In genomic region chr17:31529841-31530251, GRCh38 we compare ENCODE assay signal across 30 cellular contexts.
"Had no signal": no experiment of that assay in that cellular context is flagged by ENCODE, and none has a peak within 500 bp of the region (broad histone marks: within the 10 kb centered on the region; RNA-seq: fewer than 3 reads in every experiment).

No MANE protein-coding gene starts in this region.

- H3K27me3 ChIP-seq: ascending aorta, breast epithelium, cardiac muscle cell, esophagus muscularis mucosa, foreskin keratinocyte, gastrocnemius medialis had no signal

- H3K27ac Mint-ChIP-seq: activated B cell treated with CpG ODN at 0.5 μM for 24 hours; activated CD4-positive, alpha-beta memory T cell treated with anti-CD3 and anti-CD28 coated beads, Interleukin-2, amount 10 ng/mL, durations not matched to agents 7 days and 5 days; activated CD4-positive, alpha-beta T cell treated with anti-CD3 and anti-CD28 coated beads, Interleukin-2, amount 10 ng/mL, durations not matched to agents 24 days and 14 days; activated naive CD4-positive, alpha-beta T cell treated with anti-CD3 and anti-CD28 coated beads, Interleukin-2, amount 10 ng/mL, durations not matched to agents 7 days and 5 days; activated naive CD8-positive, alpha-beta T cell treated with anti-CD3 and anti-CD28 coated beads, Interleukin-2, amount 10 ng/mL, durations not matched to agents 7 days and 5 days; activated T-cell treated with anti-CD3 and anti-CD28 coated beads, Interleukin-2, amount 50 U/mL, for 24 hours; activated T-cell treated with anti-CD3 and anti-CD28 coated beads, Interleukin-2, amount 50 U/mL, for 72 hours; effector memory CD8-positive, alpha-beta T cell had no signal

- H3K36me3 ChIP-seq: ascending aorta, breast epithelium, cardiac muscle cell, gastrocnemius medialis had no signal

- H3K4me3 ChIP-seq: ascending aorta, breast epithelium, cardiac muscle cell, esophagus muscularis mucosa, gastrocnemius medialis had no signal

- H3K4me1 ChIP-seq: breast epithelium, gastrocnemius medialis had no signal

- H3K27me3 Mint-ChIP-seq: activated B cell treated with CpG ODN at 0.5 μM for 24 hours; activated CD4-positive, alpha-beta memory T cell treated with anti-CD3 and anti-CD28 coated beads, Interleukin-2, amount 10 ng/mL, durations not matched to agents 7 days and 5 days; activated CD4-positive, alpha-beta T cell treated with anti-CD3 and anti-CD28 coated beads, Interleukin-2, amount 10 ng/mL, durations not matched to agents 24 days and 14 days; activated naive CD4-positive, alpha-beta T cell treated with anti-CD3 and anti-CD28 coated beads, Interleukin-2, amount 10 ng/mL, durations not matched to agents 7 days and 5 days; activated naive CD8-positive, alpha-beta T cell treated with anti-CD3 and anti-CD28 coated beads, Interleukin-2, amount 10 ng/mL, durations not matched to agents 7 days and 5 days; activated T-cell treated with anti-CD3 and anti-CD28 coated beads, Interleukin-2, amount 50 U/mL, for 24 hours; brain; effector memory CD8-positive, alpha-beta T cell had no signal

- H3K27ac ChIP-seq: ascending aorta, breast epithelium, cardiac muscle cell, esophagus muscularis mucosa, foreskin keratinocyte, gastrocnemius medialis, WERI-Rb-1 had no signal

- H3K36me3 Mint-ChIP-seq: activated naive CD4-positive, alpha-beta T cell treated with anti-CD3 and anti-CD28 coated beads, Interleukin-2, amount 50 U/mL, for 72 hours had no signal

- H3K4me3 Mint-ChIP-seq: activated B cell treated with CpG ODN at 0.5 μM for 24 hours; activated CD4-positive, alpha-beta memory T cell treated with anti-CD3 and anti-CD28 coated beads, Interleukin-2, amount 10 ng/mL, durations not matched to agents 7 days and 5 days; activated CD4-positive, alpha-beta T cell treated with anti-CD3 and anti-CD28 coated beads, Interleukin-2, amount 10 ng/mL, durations not matched to agents 24 days and 14 days; activated naive CD4-positive, alpha-beta T cell treated with anti-CD3 and anti-CD28 coated beads, Interleukin-2, amount 10 ng/mL, durations not matched to agents 7 days and 5 days; activated naive CD8-positive, alpha-beta T cell treated with anti-CD3 and anti-CD28 coated beads, Interleukin-2, amount 10 ng/mL, durations not matched to agents 7 days and 5 days; activated T-cell treated with anti-CD3 and anti-CD28 coated beads, Interleukin-2, amount 50 U/mL, for 24 hours; activated T-cell treated with anti-CD3 and anti-CD28 coated beads, Interleukin-2, amount 50 U/mL, for 72 hours; brain; effector memory CD8-positive, alpha-beta T cell had no signal

- H3K9me3 Mint-ChIP-seq: activated B cell treated with CpG ODN at 0.5 μM for 24 hours; activated CD4-positive, alpha-beta memory T cell treated with anti-CD3 and anti-CD28 coated beads, Interleukin-2, amount 10 ng/mL, durations not matched to agents 7 days and 5 days; activated CD4-positive, alpha-beta T cell treated with anti-CD3 and anti-CD28 coated beads, Interleukin-2, amount 10 ng/mL, durations not matched to agents 24 days and 14 days; activated naive CD4-positive, alpha-beta T cell treated with anti-CD3 and anti-CD28 coated beads, Interleukin-2, amount 10 ng/mL, durations not matched to agents 7 days and 5 days; activated naive CD4-positive, alpha-beta T cell treated with anti-CD3 and anti-CD28 coated beads, Interleukin-2, amount 50 U/mL, for 72 hours; activated naive CD8-positive, alpha-beta T cell treated with anti-CD3 and anti-CD28 coated beads, Interleukin-2, amount 10 ng/mL, durations not matched to agents 7 days and 5 days; activated T-cell treated with anti-CD3 and anti-CD28 coated beads, Interleukin-2, amount 50 U/mL, for 24 hours; activated T-cell treated with anti-CD3 and anti-CD28 coated beads, Interleukin-2, amount 50 U/mL, for 72 hours; brain; effector memory CD8-positive, alpha-beta T cell had no signal

- H3K4me1 Mint-ChIP-seq: activated CD4-positive, alpha-beta memory T cell treated with anti-CD3 and anti-CD28 coated beads, Interleukin-2, amount 10 ng/mL, durations not matched to agents 7 days and 5 days; activated naive CD4-positive, alpha-beta T cell treated with anti-CD3 and anti-CD28 coated beads, Interleukin-2, amount 10 ng/mL, durations not matched to agents 7 days and 5 days; activated naive CD8-positive, alpha-beta T cell treated with anti-CD3 and anti-CD28 coated beads, Interleukin-2, amount 10 ng/mL, durations not matched to agents 7 days and 5 days had no signal

- ATAC-seq: activated CD4-positive, CD25-positive, alpha-beta regulatory T cell treated with anti-CD3 and anti-CD28 coated beads, Interleukin-2, amount 50 U/mL, for 24 hours; activated naive CD4-positive, alpha-beta T cell treated with anti-CD3 and anti-CD28 coated beads, Interleukin-2, amount 50 U/mL, for 72 hours; activated T-cell treated with anti-CD3 and anti-CD28 coated beads, Interleukin-2, amount 50 U/mL, for 72 hours; effector memory CD8-positive, alpha-beta T cell; foreskin keratinocyte; gastrocnemius medialis had no signal

- H3K9me3 ChIP-seq: ascending aorta, breast epithelium, esophagus muscularis mucosa, gastrocnemius medialis had no signal

- DNase-seq: activated B cell treated with CpG ODN at 0.5 μM for 24 hours; activated CD4-positive, alpha-beta memory T cell treated with anti-CD3 and anti-CD28 coated beads, Interleukin-2, amount 10 ng/mL, durations not matched to agents 7 days and 5 days; activated CD4-positive, alpha-beta T cell treated with anti-CD3 and anti-CD28 coated beads, Interleukin-2, amount 10 ng/mL, durations not matched to agents 24 days and 14 days; activated CD4-positive, alpha-beta T cell treated with anti-CD3 and anti-CD28 coated beads, Interleukin-2, amount 50 U/mL, for 4 hours; activated CD8-positive, alpha-beta memory T cell treated with anti-CD3 and anti-CD28 coated beads, Interleukin-2, amount 50 U/mL, for 48 hours; activated gamma-delta T cell; activated naive CD4-positive, alpha-beta T cell; activated naive CD4-positive, alpha-beta T cell treated with anti-CD3 and anti-CD28 coated beads, Interleukin-2, amount 10 ng/mL, durations not matched to agents 7 days and 5 days; activated naive CD8-positive, alpha-beta T cell treated with anti-CD3 and anti-CD28 coated beads, Interleukin-2, amount 10 ng/mL, durations not matched to agents 7 days and 5 days; activated T-cell treated with anti-CD3 and anti-CD28 coated beads for 4 hours; activated T-cell treated with anti-CD3 and anti-CD28 coated beads, Interleukin-2, amount 50 U/mL, for 24 hours; activated T-cell treated with anti-CD3 and anti-CD28 coated beads, Interleukin-2, amount 50 U/mL, for 72 hours; central memory CD4-positive, alpha-beta T cell; cortex of kidney; dermis blood vessel endothelial cell; effector CD4-positive, alpha-beta T cell; effector memory CD8-positive, alpha-beta T cell; erythroblast; foreskin keratinocyte; gastrocnemius medialis; glutamatergic neuron; T-helper 2 cell; WERI-Rb-1 had no signal
